29 cellular contexts compared by ENCODE assay signal in the genomic region with DNA sequence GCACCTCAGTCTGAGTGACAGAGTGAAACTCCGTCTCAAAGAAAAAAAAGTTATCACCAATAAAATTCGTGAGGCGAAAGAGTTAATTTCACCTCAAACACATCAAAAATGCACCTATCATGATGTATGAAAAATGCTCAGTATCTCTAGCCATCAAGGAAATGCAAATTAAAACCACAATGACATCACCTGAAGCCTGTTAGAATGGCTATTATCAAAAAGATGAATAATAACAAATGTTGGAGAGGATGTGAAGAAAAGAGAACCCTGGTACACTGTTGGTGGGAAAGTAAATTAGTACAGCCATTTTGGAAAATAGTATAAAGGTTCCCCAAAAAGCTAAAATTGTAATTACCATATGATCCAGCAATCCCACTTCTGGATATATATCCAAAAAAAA.
"Had no signal": no experiment of that assay in that cellular context is flagged by ENCODE, and none has a peak within 500 bp of the region (broad histone marks: within the 10 kb centered on the region; RNA-seq: fewer than 3 reads in every experiment).

No MANE protein-coding gene starts in this region.

- H3K27ac ChIP-seq: ascending aorta, breast epithelium, cardiac muscle cell, colonic mucosa, epithelial cell of prostate, heart left ventricle, WERI-Rb-1 had no signal

- H3K4me1 ChIP-seq: ascending aorta, breast epithelium, colonic mucosa, heart left ventricle had no signal

- ATAC-seq: activated CD4-positive, alpha-beta T cell treated with anti-CD3 and anti-CD28 coated beads for 36 hours; activated naive CD4-positive, alpha-beta T cell treated with anti-CD3 and anti-CD28 coated beads, Interleukin-2, amount 50 U/mL, for 72 hours; heart left ventricle; T-cell had no signal

- H3K4me1 Mint-ChIP-seq: brain had no signal

- H3K4me3 ChIP-seq: ascending aorta, breast epithelium, cardiac muscle cell, colonic mucosa, heart left ventricle had no signal

- H3K9me3 ChIP-seq: ascending aorta, breast epithelium, colonic mucosa, heart left ventricle had no signal

- H3K9me3 Mint-ChIP-seq: activated naive CD4-positive, alpha-beta T cell treated with anti-CD3 and anti-CD28 coated beads, Interleukin-2, amount 10 ng/mL, durations not matched to agents 7 days and 5 days; activated naive CD4-positive, alpha-beta T cell treated with anti-CD3 and anti-CD28 coated beads, Interleukin-2, amount 50 U/mL, for 72 hours; activated naive CD8-positive, alpha-beta T cell treated with anti-CD3 and anti-CD28 coated beads, Interleukin-2, amount 10 ng/mL, durations not matched to agents 7 days and 5 days; brain; T-cell; T-helper 1 cell treated with Interleukin-12 subunit alpha and Interleukin-12 subunit beta and Interleukin-4 antibody, amounts not matched to agents 30 μg/mL and 1 μg/mL, for 36 hours had no signal

- DNase-seq: activated CD4-positive, alpha-beta T cell treated with anti-CD3 and anti-CD28 coated beads for 36 hours; activated CD4-positive, alpha-beta T cell treated with anti-CD3 and anti-CD28 coated beads, Interleukin-2, amount 50 U/mL, for 1 hour; activated CD4-positive, alpha-beta T cell treated with anti-CD3 and anti-CD28 coated beads, Interleukin-2, amount 50 U/mL, for 48 hours; activated CD4-positive, CD25-positive, alpha-beta regulatory T cell; activated CD4-positive, CD25-positive, alpha-beta regulatory T cell treated with anti-CD3 and anti-CD28 coated beads, Interleukin-2, amount 50 U/mL, for 72 hours; activated gamma-delta T cell; activated naive CD4-positive, alpha-beta T cell; activated naive CD4-positive, alpha-beta T cell treated with anti-CD3 and anti-CD28 coated beads, Interleukin-2, amount 10 ng/mL, durations not matched to agents 7 days and 5 days; activated naive CD8-positive, alpha-beta T cell treated with anti-CD3 and anti-CD28 coated beads, Interleukin-2, amount 10 ng/mL, durations not matched to agents 7 days and 5 days; activated T-cell treated with anti-CD3 and anti-CD28 coated beads, Interleukin-2, amount 50 U/mL, for 1 hour; activated T-cell treated with anti-CD3 and anti-CD28 coated beads, Interleukin-2, amount 50 U/mL, for 48 hours; central memory CD4-positive, alpha-beta T cell; cerebellar nuclear complex; colonic mucosa; effector CD8-positive, alpha-beta T cell; foreskin fibroblast; heart left ventricle; SW 1271; T-cell; T-helper 9 cell; WERI-Rb-1 had no signal

- H3K27me3 Mint-ChIP-seq: activated CD4-positive, alpha-beta T cell treated with anti-CD3 and anti-CD28 coated beads for 36 hours; activated naive CD4-positive, alpha-beta T cell treated with anti-CD3 and anti-CD28 coated beads, Interleukin-2, amount 10 ng/mL, durations not matched to agents 7 days and 5 days; activated naive CD8-positive, alpha-beta T cell treated with anti-CD3 and anti-CD28 coated beads, Interleukin-2, amount 10 ng/mL, durations not matched to agents 7 days and 5 days; brain; T-cell had no signal

- H3K27ac Mint-ChIP-seq: activated CD4-positive, alpha-beta T cell treated with anti-CD3 and anti-CD28 coated beads for 36 hours; activated naive CD4-positive, alpha-beta T cell treated with anti-CD3 and anti-CD28 coated beads, Interleukin-2, amount 10 ng/mL, durations not matched to agents 7 days and 5 days; activated naive CD4-positive, alpha-beta T cell treated with anti-CD3 and anti-CD28 coated beads, Interleukin-2, amount 50 U/mL, for 72 hours; activated naive CD8-positive, alpha-beta T cell treated with anti-CD3 and anti-CD28 coated beads, Interleukin-2, amount 10 ng/mL, durations not matched to agents 7 days and 5 days; activated T-helper 1 cell treated with anti-CD3 and anti-CD28 coated beads, Interleukin-12 subunit alpha, Interleukin-12 subunit beta, Interleukin-2, Interleukin-4 antibody, amounts not matched to agents 30 ng/mL and 10 ng/mL and 1 ng/mL, durations not matched to agents 14 hours and 24 hours and 36 hours; brain; T-cell; T-helper 1 cell treated with Interleukin-12 subunit alpha and Interleukin-12 subunit beta and Interleukin-4 antibody, amounts not matched to agents 30 μg/mL and 1 μg/mL, for 36 hours had no signal

- H3K36me3 ChIP-seq: ascending aorta, breast epithelium, cardiac muscle cell, colonic mucosa, heart left ventricle had no signal

- H3K4me3 Mint-ChIP-seq: activated CD4-positive, alpha-beta T cell treated with anti-CD3 and anti-CD28 coated beads for 36 hours; activated naive CD4-positive, alpha-beta T cell treated with anti-CD3 and anti-CD28 coated beads, Interleukin-2, amount 10 ng/mL, durations not matched to agents 7 days and 5 days; activated naive CD8-positive, alpha-beta T cell treated with anti-CD3 and anti-CD28 coated beads, Interleukin-2, amount 10 ng/mL, durations not matched to agents 7 days and 5 days; activated T-helper 1 cell treated with anti-CD3 and anti-CD28 coated beads, Interleukin-12 subunit alpha, Interleukin-12 subunit beta, Interleukin-2, Interleukin-4 antibody, amounts not matched to agents 30 ng/mL and 10 ng/mL and 1 ng/mL, durations not matched to agents 14 hours and 24 hours and 36 hours; brain; T-cell; T-helper 1 cell treated with Interleukin-12 subunit alpha and Interleukin-12 subunit beta and Interleukin-4 antibody, amounts not matched to agents 30 μg/mL and 1 μg/mL, for 36 hours had no signal
